26 cellular contexts compared by ENCODE assay signal in the genomic region with DNA sequence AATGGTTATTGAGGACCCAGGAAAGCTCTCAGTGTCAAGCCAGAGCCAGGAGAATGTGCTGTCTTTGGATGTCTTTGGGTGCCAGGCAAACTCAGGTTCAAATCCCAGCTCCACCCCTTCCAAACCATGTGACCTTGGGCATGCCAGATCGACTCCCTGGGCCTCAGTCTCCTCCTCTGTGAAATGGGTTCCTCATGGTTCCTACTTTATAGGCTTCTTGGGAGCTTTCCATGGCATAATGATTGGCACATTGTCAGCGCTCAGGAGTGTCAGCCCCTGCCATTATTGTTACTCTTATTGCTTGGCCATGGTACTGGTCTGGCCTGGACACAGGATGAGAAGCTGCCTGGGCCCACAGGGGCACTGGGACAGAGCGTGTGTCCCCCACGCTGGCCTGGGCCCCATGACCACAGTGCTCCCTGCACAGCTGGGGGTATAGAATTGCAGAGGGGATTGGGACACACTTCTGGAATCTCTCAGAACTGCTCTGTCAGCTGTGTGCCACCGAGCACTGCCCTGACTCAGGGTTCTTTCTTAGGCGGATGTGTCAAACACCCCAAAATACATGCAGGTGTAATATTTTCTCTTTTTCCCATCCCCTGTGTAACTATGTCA. TPM values are rescaled to one million over a fixed set of nuclear protein-coding genes. Genes with fewer than 3 reads are reported as not detected.
"Had no signal": no experiment of that assay in that cellular context is flagged by ENCODE, and none has a peak within 500 bp of the region (broad histone marks: within the 10 kb centered on the region; RNA-seq: fewer than 3 reads in every experiment).

No MANE protein-coding gene starts in this region.

- H3K9me3 Mint-ChIP-seq: activated naive CD8-positive, alpha-beta T cell treated with anti-CD3 and anti-CD28 coated beads, Interleukin-2, amount 50 U/mL, for 24 hours; memory B cell; nephron; stimulated activated memory B cell treated with anti-CD40 and anti-IgM and Interleukin-4, amounts not matched to agents 10 μg/mL and 1 μg/mL and 100 μg/mL, for 72 hours; WTC11 had no signal

- H3K36me3 Mint-ChIP-seq: memory B cell; stimulated activated memory B cell treated with anti-CD40 and anti-IgM and Interleukin-4, amounts not matched to agents 10 μg/mL and 1 μg/mL and 100 μg/mL, for 72 hours; WTC11 had no signal

- H3K4me3 Mint-ChIP-seq: activated naive CD8-positive, alpha-beta T cell treated with anti-CD3 and anti-CD28 coated beads, Interleukin-2, amount 50 U/mL, for 24 hours; memory B cell; nephron; stimulated activated memory B cell treated with anti-CD40 and anti-IgM and Interleukin-4, amounts not matched to agents 10 μg/mL and 1 μg/mL and 100 μg/mL, for 72 hours; WTC11 had no signal

- H3K27ac Mint-ChIP-seq: memory B cell; stimulated activated memory B cell treated with anti-CD40 and anti-IgM and Interleukin-4, amounts not matched to agents 10 μg/mL and 1 μg/mL and 100 μg/mL, for 72 hours; WTC11 had no signal

- H3K4me3 ChIP-seq: gastroesophageal sphincter, ovary, stomach, suprapubic skin, tibial nerve, vagina had no signal

- H3K4me1 Mint-ChIP-seq: stimulated activated memory B cell treated with anti-CD40 and anti-IgM and Interleukin-4, amounts not matched to agents 10 μg/mL and 1 μg/mL and 100 μg/mL, for 72 hours had no signal

- DNase-seq: activated CD8-positive, alpha-beta memory T cell treated with anti-CD3 and anti-CD28 coated beads, Interleukin-2, amount 50 U/mL, for 4 hours; activated gamma-delta T cell; activated naive CD4-positive, alpha-beta T cell treated with anti-CD3 and anti-CD28 coated beads, Interleukin-2, amount 50 U/mL, for 16 hours; activated naive CD8-positive, alpha-beta T cell treated with anti-CD3 and anti-CD28 coated beads, Interleukin-2, amount 50 U/mL, for 24 hours; dermis blood vessel endothelial cell; effector CD8-positive, alpha-beta T cell; head of caudate nucleus; left ventricle myocardium superior; ovary; right cardiac atrium; stomach; T-helper 1 cell; T-helper 9 cell had no signal

- H3K36me3 ChIP-seq: gastroesophageal sphincter, neutrophil, ovary, suprapubic skin, tibial nerve, vagina had no signal

- H3K27ac ChIP-seq: neutrophil, ovary, stomach, tibial nerve, vagina had no signal

- H3K9me3 ChIP-seq: gastroesophageal sphincter, neutrophil, ovary, stomach, suprapubic skin, tibial nerve, vagina had no signal

- H3K27me3 ChIP-seq: gastroesophageal sphincter, neutrophil, ovary, stomach, suprapubic skin, tibial nerve, vagina had no signal

- FAIRE-seq: islet of Langerhans had no signal

RNA-seq across cellular contexts. Expression of a gene that starts 37.6 kb away (rescaled TPM):
- total RNA-seq: cardiac septum, dermis blood vessel endothelial cell, gastroesophageal sphincter, left ventricle myocardium superior, pulmonary artery endothelial cell, right cardiac atrium, stomach, suprapubic skin, tibial nerve, vagina had no signal
- polyA plus RNA-seq: ovary had no signal

RNA-seq across cellular contexts. Expression of a gene that starts 57.4 kb away (rescaled TPM):
- total RNA-seq: cardiac septum, dermis blood vessel endothelial cell, esophagus mucosa, gastroesophageal sphincter, left ventricle myocardium superior, pulmonary artery endothelial cell, right cardiac atrium, stomach, tibial nerve, vagina had no signal
- polyA plus RNA-seq: right cardiac atrium had no signal
